Comparison of ENCODE assay signal across 8 cellular contexts in genomic region chr12:53051058-53051880, GRCh38. TPM values are rescaled to one million over a fixed set of nuclear protein-coding genes. Genes with fewer than 3 reads are reported as not detected.
DNase-seq lines count a peak whose midpoint lies in the region; ATAC-seq, FAIRE-seq and TF ChIP-seq lines count a peak whose summit lies in the region.

No MANE protein-coding gene starts in this region.

- H3K36me3 ChIP-seq in vagina: peaks cover 0 to 10% of the 10 kb centered on the region in 2 donors

- ATAC-seq in A549 (no peak), HG03280 (IDR thresholded peaks at IDR 0.05; ENCODE audit: unreplicated experiment) (no peak)

- peak overlapping the region; percentile 99 for H3K27ac ChIP-seq in A549
- H3K27ac ChIP-seq in vagina: peak overlapping the region; percentile 96

- H3K4me3 ChIP-seq in A549 (peak overlapping the region; percentile 57), vagina (peak overlapping the region; percentile 73 to 86)

- peak in 1 of 2 experiments; percentile 43 for DNase-seq in A549 (ENCODE audit: low read depth in 1 of 2, low spot score in 1 of 2)
- DNase-seq in M059J (ENCODE audit: low read depth): peak; percentile 78
- peak; percentile 67 to 87 for DNase-seq in dermis microvascular lymphatic vessel endothelial cell (ENCODE audit: low read depth in 2 of 2)
- peak; percentile 88 for DNase-seq in midbrain (lab: John Stamatoyannopoulos, UW)
- peak in 1 of 2 donors; percentile 97 for DNase-seq in vagina (ENCODE audit: extremely low spot score in 2 of 2)
- no peak for DNase-seq in T1000 (lab: John Stamatoyannopoulos, UW)
- DNase-seq in germinal center (ENCODE audit: low spot score): no peak

- TF ChIP-seq RAD21 in A549 (conservative IDR thresholded peaks at IDR 0.05 in 1 of 2, IDR thresholded peaks at IDR 0.05 in 1 of 2): no peak

- POLR2A ChIA-PET in A549 (lab: Yijun Ruan, JAX): interaction anchor here (0.6 to 1.0 kb wide), 2 partner anchors 10 to 37 kb away, joined by 3 to 4 read pairs; no protein-coding TSS in a partner anchor

- no peaks in the 10 kb centered on the region for H3K27me3 ChIP-seq in vagina

- peak overlapping the region; percentile 93 for H3K4me2 ChIP-seq in A549

- TF ChIP-seq EP300 in A549 (IDR thresholded peaks at IDR 0.05): no peak

- H3K4me1 ChIP-seq in A549 (peaks cover 72% of the 10 kb centered on the region), vagina (peaks cover 79% of the 10 kb centered on the region)

- CTCF ChIA-PET in A549 (lab: Yijun Ruan, JAX): interaction anchor here (0.6 to 45.5 kb wide), 11 partner anchors 9 to 146 kb away, joined by 3 to 1424 read pairs (median 5); partner anchors contain the start of genes IGFBP6, SOAT2 and SPRYD3

- FAIRE-seq in A549 (lab: Jason Lieb, UNC): no peak

- intact Hi-C loops in vagina (cut with DNase I): no loop called here

- no peak for TF ChIP-seq CTCF in A549 (IDR thresholded peaks at IDR 0.05)
- TF ChIP-seq CTCF in vagina (IDR thresholded peaks at IDR 0.05): peak in 2 of 3 experiments; percentile 23 to 47

- H3K9me3 ChIP-seq in A549: no peaks in the 10 kb centered on the region
- no peaks in the 10 kb centered on the region for H3K9me3 ChIP-seq in vagina

- TF ChIP-seq POLR2A in A549 (IDR thresholded peaks at IDR 0.05; ENCODE audit: low read length) (no peak), vagina (IDR thresholded peaks at IDR 0.05) (peak in 1 of 2 donors; percentile 45)

- WGBS in A549 (ENCODE audit: missing lambda C conversion rate): 51% methylated on average over 10 of the region's 11 CpGs

TF ChIP-seq in A549, 52 proteins besides CTCF, POLR2A, EP300 and RAD21:
- TF ChIP-seq CEBPB (IDR thresholded peaks at IDR 0.05) (0 out of 4 replicates have a peak, but pooled peaks of 1 of the 2 experiments have one; percentile 14), RARB (CRISPR knock-in tag; IDR thresholded peaks at IDR 0.05) (no peak), ZC3H11A (IDR thresholded peaks at IDR 0.05) (no peak), REST (IDR thresholded peaks at IDR 0.05) (no peak), SREBF2 (IDR thresholded peaks at IDR 0.05) (no peak), ELK1 (IDR thresholded peaks at IDR 0.05; ENCODE audit: low read depth, low read length) (no peak), GATA3 (IDR thresholded peaks at IDR 0.05; ENCODE audit: borderline replicate concordance) (no peak), ZNF302 (CRISPR knock-in tag; IDR thresholded peaks at IDR 0.05) (no peak), MAX (IDR thresholded peaks at IDR 0.05) (peak; percentile 19; the same call in 1 of the 2 replicates), HOXB5 (CRISPR knock-in tag; IDR thresholded peaks at IDR 0.05) (no peak), CHD2 (IDR thresholded peaks at IDR 0.05; ENCODE audit: low read length, partially characterized antibody) (no peak)

RNA-seq across cellular contexts. Expression of gene TNS2, which starts 1.4 kb away (rescaled TPM):
- polyA plus RNA-seq in A549 (2011; rRNA removed): 11.5 and 12.4 TPM in 2 replicates
- polyA plus RNA-seq in A549 (2012; cell fraction: cytosol; rRNA removed): 19.4 and 27.2 TPM in 2 replicates
- polyA plus RNA-seq in A549 (2012; cell fraction: nucleus; rRNA removed): 72.7 and 109 TPM in 2 replicates
- polyA plus RNA-seq in A549 (2017; fragmentation: RNase III; extraction: RNeasy Plus Mini Kit Qiagen cat#74134 plus additional on column Dnase treatment): 13.5 to 15.8 TPM (median 15.3 TPM) in 3 replicates
- 36.0 and 44.8 TPM in 2 replicates for polyA minus RNA-seq in A549 (2011; rRNA and poly(A)+ RNA removed)
- total RNA-seq in M059J (2014; rRNA removed; shearing (Covaris generic)): 31.1 and 39.9 TPM in 2 replicates
- 16.7 and 26.7 TPM in 2 replicates for total RNA-seq in dermis microvascular lymphatic vessel endothelial cell
- 235 TPM for total RNA-seq in vagina

RNA-seq across cellular contexts. Expression of gene SPRYD3, which starts 27.9 kb away (rescaled TPM):
- polyA plus RNA-seq in A549 (2011; rRNA removed): 26.8 and 28.1 TPM in 2 replicates
- polyA plus RNA-seq in A549 (2012; cell fraction: cytosol; rRNA removed): 25.8 and 28.2 TPM in 2 replicates
- polyA plus RNA-seq in A549 (2012; cell fraction: nucleus; rRNA removed): 28.8 and 33.3 TPM in 2 replicates
- polyA plus RNA-seq in A549 (2017; fragmentation: RNase III; extraction: RNeasy Plus Mini Kit Qiagen cat#74134 plus additional on column Dnase treatment): 16.1 to 18.6 TPM (median 17.3 TPM) in 3 replicates
- polyA minus RNA-seq in A549 (2011; rRNA and poly(A)+ RNA removed): 47.8 and 49.6 TPM in 2 replicates
- 11.2 and 15.4 TPM in 2 replicates for total RNA-seq in M059J (2014; rRNA removed; shearing (Covaris generic))
- total RNA-seq in dermis microvascular lymphatic vessel endothelial cell: 9.8 and 15.4 TPM in 2 replicates
- total RNA-seq in vagina: 27.0 TPM

RNA-seq across cellular contexts. Expression of gene EIF4B, which starts 45.0 kb away (rescaled TPM):
- polyA plus RNA-seq in A549 (2011; rRNA removed) (577 and 650 TPM in 2 replicates), A549 (2017; fragmentation: RNase III; extraction: RNeasy Plus Mini Kit Qiagen cat#74134 plus additional on column Dnase treatment) (363 to 377 TPM (median 375 TPM) in 3 replicates)
- polyA plus RNA-seq in A549 (2012; cell fraction: cytosol; rRNA removed): 209 and 256 TPM in 2 replicates
- 167 and 231 TPM in 2 replicates for polyA plus RNA-seq in A549 (2012; cell fraction: nucleus; rRNA removed)
- polyA minus RNA-seq in A549 (2011; rRNA and poly(A)+ RNA removed): 707 and 843 TPM in 2 replicates
- total RNA-seq in M059J (2014; rRNA removed; shearing (Covaris generic)): 248 and 279 TPM in 2 replicates
- total RNA-seq in dermis microvascular lymphatic vessel endothelial cell (834 and 1,072 TPM in 2 replicates), vagina (339 TPM)

RNA-seq across cellular contexts. Expression of gene IGFBP6, which starts 46.2 kb away (rescaled TPM):
- 49.1 and 64.5 TPM in 2 replicates for polyA plus RNA-seq in A549 (2011; rRNA removed)
- polyA plus RNA-seq in A549 (2012; cell fraction: cytosol; rRNA removed): 173 and 192 TPM in 2 replicates
- 121 and 142 TPM in 2 replicates for polyA plus RNA-seq in A549 (2012; cell fraction: nucleus; rRNA removed)
- polyA plus RNA-seq in A549 (2017; fragmentation: RNase III; extraction: RNeasy Plus Mini Kit Qiagen cat#74134 plus additional on column Dnase treatment): 128 to 155 TPM (median 128 TPM) in 3 replicates
- polyA minus RNA-seq in A549 (2011; rRNA and poly(A)+ RNA removed): 51.3 and 54.2 TPM in 2 replicates
- 318 and 394 TPM in 2 replicates for total RNA-seq in M059J (2014; rRNA removed; shearing (Covaris generic))
- total RNA-seq in dermis microvascular lymphatic vessel endothelial cell: 2.7 and 6.9 TPM in 2 replicates
- total RNA-seq in vagina: 684 TPM

RNA-seq across cellular contexts. Expression of gene SOAT2, which starts 52.0 kb away (rescaled TPM):
- polyA plus RNA-seq in A549 (2011; rRNA removed): 0.12 and 0.14 TPM in 2 replicates
- polyA plus RNA-seq in A549 (2012; cell fraction: cytosol; rRNA removed): 0.46 and 0.56 TPM in 2 replicates
- polyA plus RNA-seq in A549 (2012; cell fraction: nucleus; rRNA removed): 1.9 TPM in 2 replicates
- 0.09 to 0.21 TPM (median 0.16 TPM) in 3 replicates for polyA plus RNA-seq in A549 (2017; fragmentation: RNase III; extraction: RNeasy Plus Mini Kit Qiagen cat#74134 plus additional on column Dnase treatment)
- 0.12 and 0.19 TPM in 2 replicates for polyA minus RNA-seq in A549 (2011; rRNA and poly(A)+ RNA removed)
- total RNA-seq in M059J (2014; rRNA removed; shearing (Covaris generic)): 0.22 TPM in 1 of 2 replicates, not detected in the other
- not detected in 2 replicates for total RNA-seq in dermis microvascular lymphatic vessel endothelial cell
- 0.74 TPM for total RNA-seq in vagina

Comparison
In these comparisons a context has a peak if more than half of its experiments do, and no peak if none do; other contexts are left out.
1. DNase-seq: peak in M059J (single experiment), dermis microvascular lymphatic vessel endothelial cell (2 of 2) and midbrain (single experiment); none in T1000 (single experiment) and germinal center (single experiment).